9 cellular contexts compared by ENCODE assay signal in genomic region chr9:33446507-33447403, GRCh38. TPM values are rescaled to one million over a fixed set of nuclear protein-coding genes. Genes with fewer than 3 reads are reported as not detected.
DNase-seq lines count a peak whose midpoint lies in the region; ATAC-seq and TF ChIP-seq lines count a peak whose summit lies in the region.
"Had no signal": no experiment of that assay in that cellular context is flagged by ENCODE, and none has a peak within 500 bp of the region (broad histone marks: within the 10 kb centered on the region; RNA-seq: fewer than 3 reads in every experiment).

No MANE protein-coding gene starts in this region.

- TF ChIP-seq RAD21 in neural cell (conservative IDR thresholded peaks at IDR 0.05), result no peak

- DNase-seq in NAMALWA (ENCODE audit: low spot score) (peak; percentile 53), thyroid gland (peak; percentile 18 to 24), inferior parietal cortex (ENCODE audit: extremely low spot score) (no peak)
- DNase-seq in activated CD8-positive, alpha-beta T cell treated with anti-CD3 and anti-CD28 coated beads, Interleukin-2, amount 10 ng/mL, durations not matched to agents 7 days and 5 days, result peak; percentile 75

- peaks cover 50% of the 10 kb centered on the region for H3K4me1 Mint-ChIP-seq in activated CD8-positive, alpha-beta T cell treated with anti-CD3 and anti-CD28 coated beads, Interleukin-2, amount 10 ng/mL, durations not matched to agents 7 days and 5 days (ENCODE audit: low read depth)

- H3K36me3 ChIP-seq in neural cell (ENCODE audit: insufficient read depth, low read length) (no peaks in the 10 kb centered on the region), thyroid gland (no peaks in the 10 kb centered on the region)

- peaks cover 9% of the 10 kb centered on the region for H3K36me3 Mint-ChIP-seq in activated CD8-positive, alpha-beta T cell treated with anti-CD3 and anti-CD28 coated beads, Interleukin-2, amount 10 ng/mL, durations not matched to agents 7 days and 5 days (ENCODE audit: low read depth)

- peak overlapping the region; percentile 60 for H3K4me3 ChIP-seq in neural cell (ENCODE audit: low read length)
- peak overlapping the region in 1 of 3 donors; percentile 30 for H3K4me3 ChIP-seq in thyroid gland (replicated peaks in 1 of 3)

- H3K27me3 Mint-ChIP-seq in activated CD8-positive, alpha-beta T cell treated with anti-CD3 and anti-CD28 coated beads, Interleukin-2, amount 10 ng/mL, durations not matched to agents 7 days and 5 days (ENCODE audit: low read depth), result no peaks in the 10 kb centered on the region

- no peaks in the 10 kb centered on the region for H3K9me3 Mint-ChIP-seq in activated CD8-positive, alpha-beta T cell treated with anti-CD3 and anti-CD28 coated beads, Interleukin-2, amount 10 ng/mL, durations not matched to agents 7 days and 5 days (ENCODE audit: insufficient read depth)

- no peak overlapping the region for H2AFZ ChIP-seq in neural cell (ENCODE audit: low read depth, low read length)

- H4K20me1 ChIP-seq in neural cell (ENCODE audit: insufficient read depth), result no peaks in the 10 kb centered on the region

- POLR2A ChIA-PET in activated CD8-positive, alpha-beta T cell treated with anti-CD3 and anti-CD28 coated beads, Interleukin-2, amount 10 ng/mL, durations not matched to agents 7 days and 5 days (lab: Charles Lee), result interaction anchor here (0.6 to 3.7 kb wide), 10 partner anchors 10 to 30 kb away, joined by 3 to 33 read pairs (median 4); partner anchors contain the start of gene NOL6

- H3K9me3 ChIP-seq in neural cell (ENCODE audit: low read length) (no peaks in the 10 kb centered on the region), thyroid gland (no peaks in the 10 kb centered on the region)

- CTCF ChIA-PET in activated CD8-positive, alpha-beta T cell treated with anti-CD3 and anti-CD28 coated beads, Interleukin-2, amount 10 ng/mL, durations not matched to agents 7 days and 5 days (lab: Charles Lee), result interaction anchor here (0.7 to 8.9 kb wide), 16 partner anchors 9 to 168 kb away, joined by 3 to 209 read pairs (median 7); partner anchors contain the start of gene NOL6

- H3K27ac Mint-ChIP-seq in activated CD8-positive, alpha-beta T cell treated with anti-CD3 and anti-CD28 coated beads, Interleukin-2, amount 10 ng/mL, durations not matched to agents 7 days and 5 days, result peak overlapping the region; percentile 91

- peaks cover 3 to 30% of the 10 kb centered on the region in 2 donors for H3K4me1 ChIP-seq in thyroid gland

- no peak for TF ChIP-seq EP300 in neural cell (conservative IDR thresholded peaks at IDR 0.05; ENCODE audit: poor library complexity, severe bottlenecking)

- peak overlapping the region; percentile 89 for H3K4me3 Mint-ChIP-seq in activated CD8-positive, alpha-beta T cell treated with anti-CD3 and anti-CD28 coated beads, Interleukin-2, amount 10 ng/mL, durations not matched to agents 7 days and 5 days

- ATAC-seq in GM18502 (IDR thresholded peaks at IDR 0.05; ENCODE audit: poor library complexity, unreplicated experiment) (peak; percentile 89), HG02571 (IDR thresholded peaks at IDR 0.05; ENCODE audit: unreplicated experiment) (peak; percentile 34), esophagus mucosa (peak; percentile 29)
- ATAC-seq in activated CD8-positive, alpha-beta T cell treated with anti-CD3 and anti-CD28 coated beads, Interleukin-2, amount 10 ng/mL, durations not matched to agents 7 days and 5 days, result peak; percentile 71

- no peaks in the 10 kb centered on the region for H3F3A ChIP-seq in neural cell (ENCODE audit: insufficient read depth, low read length, poor library complexity, severe bottlenecking)

- no peaks in the 10 kb centered on the region for H3K79me2 ChIP-seq in neural cell (replicated peaks; ENCODE audit: insufficient read depth, low read length)

- intact Hi-C loops in thyroid gland (cut with DNase I), result no loop called here

- TF ChIP-seq CTCF in neural cell (IDR thresholded peaks at IDR 0.05; ENCODE audit: poor library complexity, severe bottlenecking), result no peak
- TF ChIP-seq CTCF in thyroid gland (IDR thresholded peaks at IDR 0.05), result no peak

- H3K9ac ChIP-seq in neural cell (ENCODE audit: low read length), result no peak overlapping the region

- 55 to 59% methylated on average over 21 of the region's 21 CpGs for WGBS in thyroid gland, 2 donors

- H3K27me3 ChIP-seq in neural cell (ENCODE audit: insufficient read depth, low read depth, low read length), result peaks cover 9% of the 10 kb centered on the region
- no peaks in the 10 kb centered on the region for H3K27me3 ChIP-seq in thyroid gland

- TF ChIP-seq POLR2A in thyroid gland (IDR thresholded peaks at IDR 0.05), result no peak

- no peak overlapping the region for H3K4me2 ChIP-seq in neural cell (ENCODE audit: low read length)

- H3K9me2 ChIP-seq in neural cell (ENCODE audit: insufficient read depth, low read length), result no peaks in the 10 kb centered on the region

- H3K27ac ChIP-seq in neural cell (ENCODE audit: low read length) (no peak overlapping the region), thyroid gland (no peak overlapping the region)

TF ChIP-seq in neural cell, 6 proteins besides CTCF, POLR2A, EP300 and RAD21:
- TF ChIP-seq TAF1 (IDR thresholded peaks at IDR 0.05; ENCODE audit: low read depth) (no peak), POLR2AphosphoS5 (IDR thresholded peaks at IDR 0.05) (no peak), REST (IDR thresholded peaks at IDR 0.05; ENCODE audit: borderline replicate concordance) (no peak), MXI1 (conservative IDR thresholded peaks at IDR 0.05; ENCODE audit: poor library complexity, severe bottlenecking) (no peak)

RNA-seq across cellular contexts. Expression of gene AQP3, which starts 0.6 kb away (rescaled TPM):
- total RNA-seq in activated CD8-positive, alpha-beta T cell treated with anti-CD3 and anti-CD28 coated beads, Interleukin-2, amount 10 ng/mL, durations not matched to agents 7 days and 5 days, result 10 to 100 TPM; 29.9 to 31.4 TPM
- total RNA-seq in esophagus mucosa (1,467 TPM), thyroid gland (1 to 10 TPM; 1.0 to 4.3 (median 2.5) TPM)
- 0.76 TPM in 1 of 2 replicates, not detected in the other for polyA plus RNA-seq in neural cell
- polyA minus RNA-seq in neural cell, result not detected in 2 replicates

RNA-seq across cellular contexts. Expression of gene NOL6, which starts 27.0 kb away (rescaled TPM):
- 10 to 100 TPM; 37.1 to 38.8 TPM for total RNA-seq in activated CD8-positive, alpha-beta T cell treated with anti-CD3 and anti-CD28 coated beads, Interleukin-2, amount 10 ng/mL, durations not matched to agents 7 days and 5 days
- 37.9 TPM for total RNA-seq in esophagus mucosa
- 15.5 and 17.8 TPM in 2 replicates for polyA plus RNA-seq in neural cell
- 17.7 and 22.9 TPM in 2 replicates for polyA minus RNA-seq in neural cell
- total RNA-seq in thyroid gland, result 10 to 100 TPM; 13.0 to 32.3 (median 27.0) TPM

RNA-seq across cellular contexts. Expression of gene AQP7, which starts 44.4 kb away (rescaled TPM):
- not detected for total RNA-seq in activated CD8-positive, alpha-beta T cell treated with anti-CD3 and anti-CD28 coated beads, Interleukin-2, amount 10 ng/mL, durations not matched to agents 7 days and 5 days
- total RNA-seq in esophagus mucosa (1.7 TPM), thyroid gland (1 to 10 TPM; 1.9 to 4.7 (median 2.5) TPM)
- polyA plus RNA-seq in neural cell, result not detected in 2 replicates
- polyA minus RNA-seq in neural cell, result not detected in 2 replicates
- total RNA-seq: pulmonary artery endothelial cell had no signal

Comparison
In these comparisons a context has a peak if more than half of its experiments do, and no peak if none do; other contexts are left out.
1. ATAC-seq: peak in every context shown above with its lines; median percentile 89 in GM18502; 71 in activated CD8-positive, alpha-beta T cell treated with anti-CD3 and anti-CD28 coated beads, Interleukin-2, amount 10 ng/mL, durations not matched to agents 7 days and 5 days; 34 in HG02571; 29 in esophagus mucosa.
2. RNA of gene AQP3, which starts 0.6 kb away (total RNA-seq): 1,467 TPM in esophagus mucosa (single experiment); 29.9 to 31.4 TPM in activated CD8-positive, alpha-beta T cell treated with anti-CD3 and anti-CD28 coated beads, Interleukin-2, amount 10 ng/mL, durations not matched to agents 7 days and 5 days and 1.0 to 4.3 TPM in thyroid gland; every median in the first group is over 10 times any median in the second.